ENCODE assay signal across 18 cellular contexts in genomic region chr3:49712631-49713317, GRCh38. TPM values are rescaled to one million over a fixed set of nuclear protein-coding genes. Genes with fewer than 3 reads are reported as not detected.
A peak's percentile ranks its signal among the peaks of the same experiment; 100 is the strongest.
DNase-seq lines count a peak whose midpoint lies in the region; ATAC-seq and TF ChIP-seq lines count a peak whose summit lies in the region.
"Had no signal": no experiment of that assay in that cellular context is flagged by ENCODE, and none has a peak within 500 bp of the region (broad histone marks: within the 10 kb centered on the region; RNA-seq: fewer than 3 reads in every experiment).

No MANE protein-coding gene starts in this region.

- H3K4me2 ChIP-seq in HCT116 (ENCODE audit: low read length) = no peak overlapping the region

- H3K27me3 Mint-ChIP-seq in activated naive CD4-positive, alpha-beta T cell treated with anti-CD3 and anti-CD28 coated beads, Interleukin-2, amount 10 ng/mL, durations not matched to agents 7 days and 5 days = no peaks in the 10 kb centered on the region
- no peaks in the 10 kb centered on the region for H3K27me3 Mint-ChIP-seq in activated naive CD4-positive, alpha-beta T cell treated with anti-CD3 and anti-CD28 coated beads for 36 hours (ENCODE audit: low read depth)
- no peaks in the 10 kb centered on the region for H3K27me3 Mint-ChIP-seq in stimulated activated naive B cell treated with anti-CD40 and anti-IgM and Interleukin-4, amounts not matched to agents 10 μg/mL and 1 μg/mL and 100 μg/mL, for 72 hours
- H3K27me3 Mint-ChIP-seq in MCF 10A (ENCODE audit: insufficient read depth, unreplicated experiment) = no peaks in the 10 kb centered on the region
- H3K27me3 Mint-ChIP-seq in Calu3 (ENCODE audit: unreplicated experiment) = no peaks in the 10 kb centered on the region
- H3K27me3 Mint-ChIP-seq: effector memory CD8-positive, alpha-beta T cell had no signal

- BruUV-seq in HCT116 (replicated peaks; lab: Mats Ljungman, UMichigan) (no TSS peak), MCF 10A (replicated peaks; lab: Mats Ljungman, UMichigan) (no TSS peak), Calu3 (replicated peaks; lab: Mats Ljungman, UMichigan) (no TSS peak)

- no peak for TF ChIP-seq POLR2A in HCT116 (IDR thresholded peaks at IDR 0.05; ENCODE audit: borderline replicate concordance, extremely low read depth, insufficient read depth, insufficient read length)

- H3K4me1 Mint-ChIP-seq in activated naive CD4-positive, alpha-beta T cell treated with anti-CD3 and anti-CD28 coated beads, Interleukin-2, amount 10 ng/mL, durations not matched to agents 7 days and 5 days = peaks cover 27% of the 10 kb centered on the region
- H3K4me1 Mint-ChIP-seq in activated naive CD4-positive, alpha-beta T cell treated with anti-CD3 and anti-CD28 coated beads for 36 hours (ENCODE audit: low read depth) = no peaks in the 10 kb centered on the region
- peaks cover 3 to 7% of the 10 kb centered on the region in 2 donors for H3K4me1 Mint-ChIP-seq in stimulated activated naive B cell treated with anti-CD40 and anti-IgM and Interleukin-4, amounts not matched to agents 10 μg/mL and 1 μg/mL and 100 μg/mL, for 72 hours
- H3K4me1 Mint-ChIP-seq in MCF 10A (ENCODE audit: insufficient read depth, unreplicated experiment) (peaks cover 2% of the 10 kb centered on the region), Calu3 (ENCODE audit: low read depth, unreplicated experiment) (no peaks in the 10 kb centered on the region)

- TF ChIP-seq CTCF in HCT116 (IDR thresholded peaks at IDR 0.05 in 2 of 3, conservative IDR thresholded peaks at IDR 0.05 in 1 of 3; ENCODE audit: borderline replicate concordance in 1 of 3, insufficient read depth in 1 of 3, low read depth in 2 of 3, low read length in 2 of 3) (no peak), brain microvascular endothelial cell (IDR thresholded peaks at IDR 0.05; ENCODE audit: low read depth, low read length, missing control alignments) (peak; percentile 9), MCF 10A (IDR thresholded peaks at IDR 0.05; ENCODE audit: unreplicated experiment) (no peak), Calu3 (IDR thresholded peaks at IDR 0.05; ENCODE audit: unreplicated experiment) (no peak)

- peaks cover under 1% of the 10 kb centered on the region for H3K36me3 Mint-ChIP-seq in activated naive CD4-positive, alpha-beta T cell treated with anti-CD3 and anti-CD28 coated beads, Interleukin-2, amount 10 ng/mL, durations not matched to agents 7 days and 5 days
- no peaks in the 10 kb centered on the region for H3K36me3 Mint-ChIP-seq in activated naive CD4-positive, alpha-beta T cell treated with anti-CD3 and anti-CD28 coated beads for 36 hours (ENCODE audit: low read depth)
- H3K36me3 Mint-ChIP-seq in stimulated activated naive B cell treated with anti-CD40 and anti-IgM and Interleukin-4, amounts not matched to agents 10 μg/mL and 1 μg/mL and 100 μg/mL, for 72 hours = peaks cover 32 to 34% of the 10 kb centered on the region in 2 donors
- H3K36me3 Mint-ChIP-seq in MCF 10A (ENCODE audit: insufficient read depth, unreplicated experiment) (peaks cover 14% of the 10 kb centered on the region), Calu3 (ENCODE audit: insufficient read depth, unreplicated experiment) (peaks cover 24% of the 10 kb centered on the region)

- POLR2A ChIA-PET in HCT116 (lab: Charles Lee) (no interaction called here), MCF 10A (lab: Yijun Ruan, JAX) (interaction anchor here (0.7 to 2.5 kb wide), 2 partner anchors 11 to 162 kb away, joined by 3 to 10 read pairs; partner anchors contain the start of gene GMPPB)

- H3K4me1 ChIP-seq in HCT116 (ENCODE audit: control insufficient read depth in 1 of 2, insufficient read depth in 2 of 2, low read length in 2 of 2) = no peaks in the 10 kb centered on the region
- H3K4me1 ChIP-seq: Peyer's patch had no signal

- CTCF ChIA-PET in activated naive CD4-positive, alpha-beta T cell treated with anti-CD3 and anti-CD28 coated beads, Interleukin-2, amount 10 ng/mL, durations not matched to agents 7 days and 5 days (lab: Charles Lee) = interaction anchor here (0.5 to 1.4 kb wide), 3 partner anchors 11 to 175 kb away, joined by 3 to 8 read pairs (median 3); no protein-coding TSS in a partner anchor
- CTCF ChIA-PET in activated naive CD4-positive, alpha-beta T cell treated with anti-CD3 and anti-CD28 coated beads for 36 hours (lab: Charles Lee) = interaction anchor here (0.8 to 1.1 kb wide), 2 partner anchors 12 to 173 kb away, joined by 3 to 4 read pairs; no protein-coding TSS in a partner anchor
- CTCF ChIA-PET in HCT116 (lab: Charles Lee) (interaction anchor here (0.7 kb wide), 1 partner anchor 11 kb away, joined by 3 read pairs; no protein-coding TSS in a partner anchor), MCF 10A (lab: Yijun Ruan, JAX) (interaction anchor here (0.9 kb wide), 1 partner anchor 11 kb away, joined by 4 read pairs; no protein-coding TSS in a partner anchor), Calu3 (lab: Charles Lee) (no interaction called here)

- no peak overlapping the region for H3K4me3 Mint-ChIP-seq in activated naive CD4-positive, alpha-beta T cell treated with anti-CD3 and anti-CD28 coated beads, Interleukin-2, amount 10 ng/mL, durations not matched to agents 7 days and 5 days
- H3K4me3 Mint-ChIP-seq in activated naive CD4-positive, alpha-beta T cell treated with anti-CD3 and anti-CD28 coated beads for 36 hours = no peak overlapping the region
- no peak overlapping the region for H3K4me3 Mint-ChIP-seq in stimulated activated naive B cell treated with anti-CD40 and anti-IgM and Interleukin-4, amounts not matched to agents 10 μg/mL and 1 μg/mL and 100 μg/mL, for 72 hours
- H3K4me3 Mint-ChIP-seq in MCF 10A (ENCODE audit: unreplicated experiment) (no peak overlapping the region), Calu3 (ENCODE audit: low read depth, unreplicated experiment) (no peak overlapping the region)
- H3K4me3 Mint-ChIP-seq: effector memory CD8-positive, alpha-beta T cell had no signal

- H3K27ac Mint-ChIP-seq in activated naive CD4-positive, alpha-beta T cell treated with anti-CD3 and anti-CD28 coated beads, Interleukin-2, amount 10 ng/mL, durations not matched to agents 7 days and 5 days = peak overlapping the region; percentile 52
- H3K27ac Mint-ChIP-seq in activated naive CD4-positive, alpha-beta T cell treated with anti-CD3 and anti-CD28 coated beads for 36 hours = no peak overlapping the region
- H3K27ac Mint-ChIP-seq in stimulated activated naive B cell treated with anti-CD40 and anti-IgM and Interleukin-4, amounts not matched to agents 10 μg/mL and 1 μg/mL and 100 μg/mL, for 72 hours = no peak overlapping the region
- H3K27ac Mint-ChIP-seq in MCF 10A (ENCODE audit: low read depth, unreplicated experiment) (no peak overlapping the region), Calu3 (ENCODE audit: unreplicated experiment) (no peak overlapping the region)

- TF ChIP-seq RAD21 in HCT116 (IDR thresholded peaks at IDR 0.05; ENCODE audit: low read depth) = no peak

- H3K27ac ChIP-seq in HCT116 (ENCODE audit: low read depth, low read length) = no peak overlapping the region
- no peak overlapping the region for H3K27ac ChIP-seq in brain microvascular endothelial cell
- H3K27ac ChIP-seq: neutrophil, Peyer's patch, SK-N-MC, thoracic aorta had no signal

- no peaks in the 10 kb centered on the region for H3K9me2 ChIP-seq in HCT116 (ENCODE audit: insufficient read depth)

- no peaks in the 10 kb centered on the region for H4K20me1 ChIP-seq in HCT116 (ENCODE audit: insufficient read depth)

- no peaks in the 10 kb centered on the region for H3K9me3 Mint-ChIP-seq in activated naive CD4-positive, alpha-beta T cell treated with anti-CD3 and anti-CD28 coated beads, Interleukin-2, amount 10 ng/mL, durations not matched to agents 7 days and 5 days
- H3K9me3 Mint-ChIP-seq in activated naive CD4-positive, alpha-beta T cell treated with anti-CD3 and anti-CD28 coated beads for 36 hours = no peaks in the 10 kb centered on the region
- H3K9me3 Mint-ChIP-seq in stimulated activated naive B cell treated with anti-CD40 and anti-IgM and Interleukin-4, amounts not matched to agents 10 μg/mL and 1 μg/mL and 100 μg/mL, for 72 hours = no peaks in the 10 kb centered on the region
- H3K9me3 Mint-ChIP-seq in MCF 10A (ENCODE audit: unreplicated experiment) (no peaks in the 10 kb centered on the region), Calu3 (ENCODE audit: low read depth, unreplicated experiment) (no peaks in the 10 kb centered on the region)
- H3K9me3 Mint-ChIP-seq: effector memory CD8-positive, alpha-beta T cell had no signal

- no peak overlapping the region for H2AFZ ChIP-seq in HCT116 (ENCODE audit: low read depth, low read length, poor library complexity, severe bottlenecking)

- no peaks in the 10 kb centered on the region for H3K9me3 ChIP-seq in HCT116 (ENCODE audit: control insufficient read depth in 1 of 2, insufficient read depth in 1 of 2, low read depth in 1 of 2, low read length in 2 of 2)
- H3K9me3 ChIP-seq: mucosa of descending colon, neutrophil, Peyer's patch, thoracic aorta had no signal

- in situ Hi-C loops in brain microvascular endothelial cell (cut with HindIII; ENCODE audit: low pct_ligation_motif_present, low sequenced_read_pairs) = no loop called here

- H3K4me3 ChIP-seq in HCT116 (replicated peaks in 1 of 2; ENCODE audit: low read depth in 1 of 2, low read length in 2 of 2) (no peak overlapping the region), brain microvascular endothelial cell (ENCODE audit: low read depth, low read length) (no peak overlapping the region)
- H3K4me3 ChIP-seq: mucosa of descending colon, Peyer's patch, SK-N-MC, thoracic aorta had no signal

- ATAC-seq in HCT116 (no peak), HG02588 (IDR thresholded peaks at IDR 0.05; ENCODE audit: unreplicated experiment) (no peak)
- ATAC-seq in stimulated activated naive B cell treated with anti-CD40 and anti-IgM and Interleukin-4, amounts not matched to agents 10 μg/mL and 1 μg/mL and 100 μg/mL, for 72 hours (replicated peaks) = peak; percentile 52 to 57
- ATAC-seq: effector memory CD8-positive, alpha-beta T cell; mucosa of descending colon had no signal

- no peaks in the 10 kb centered on the region for H3K27me3 ChIP-seq in HCT116 (ENCODE audit: insufficient read depth, low read length)
- H3K27me3 ChIP-seq in brain microvascular endothelial cell (replicated peaks) = no peaks in the 10 kb centered on the region
- H3K27me3 ChIP-seq: neutrophil, Peyer's patch had no signal

- intact Hi-C loops in activated naive CD4-positive, alpha-beta T cell treated with anti-CD3 and anti-CD28 coated beads for 36 hours (cut with micrococcal nuclease) = no loop called here
- intact Hi-C loops in HCT116 (cut with micrococcal nuclease) (no loop called here), MCF 10A (cut with micrococcal nuclease) (no loop called here), Calu3 (cut with micrococcal nuclease; ENCODE audit: unreplicated experiment) (no loop called here)

- RAD21 ChIA-PET in HCT116 (lab: Charles Lee; ENCODE audit: low non-redundant PET in 1 of 2, low total read pairs in 2 of 2, uncharacterized antibody in 2 of 2, unreplicated experiment in 2 of 2) = no interaction called here

- no peak overlapping the region for H3K9ac ChIP-seq in HCT116 (ENCODE audit: low read length)

- peak; percentile 38 for DNase-seq in activated naive CD4-positive, alpha-beta T cell treated with anti-CD3 and anti-CD28 coated beads, Interleukin-2, amount 10 ng/mL, durations not matched to agents 7 days and 5 days
- no peak for DNase-seq in activated naive CD4-positive, alpha-beta T cell treated with anti-CD3 and anti-CD28 coated beads for 36 hours
- no peak for DNase-seq in HCT116 (ENCODE audit: low read depth, low spot score)
- no peak for DNase-seq in brain microvascular endothelial cell
- no peak for DNase-seq in stimulated activated naive B cell treated with anti-CD40 and anti-IgM and Interleukin-4, amounts not matched to agents 10 μg/mL and 1 μg/mL and 100 μg/mL, for 72 hours
- no peak for DNase-seq in MCF 10A (ENCODE audit: unreplicated experiment)
- no peak for DNase-seq in Calu3
- DNase-seq: anterior cingulate cortex; COR-L47; effector memory CD8-positive, alpha-beta T cell; mucosa of descending colon; NCI-H2227 treated with DMSO at 0.1 percent for 48 hours; NCI-H82 had no signal

- H3K36me3 ChIP-seq in HCT116 (ENCODE audit: control insufficient read depth in 1 of 2, insufficient read depth in 2 of 2, low read length in 2 of 2) (no peaks in the 10 kb centered on the region; a peak in 2 of 4 replicates), brain microvascular endothelial cell (replicated peaks) (no peaks in the 10 kb centered on the region)

- no peaks in the 10 kb centered on the region for H3K79me2 ChIP-seq in HCT116 (ENCODE audit: insufficient read depth, low read length)

RNA-seq across cellular contexts. Expression of gene AMIGO3, which starts 6.7 kb away (rescaled TPM):
- not detected for total RNA-seq in activated naive CD4-positive, alpha-beta T cell treated with anti-CD3 and anti-CD28 coated beads for 36 hours
- 0.32 TPM for total RNA-seq in HCT116 (2021; ENCODE audit: unreplicated experiment)
- 1.1 and 1.3 TPM in 2 replicates for polyA plus RNA-seq in HCT116 (2012)
- total RNA-seq in MCF 10A (2022) = 0.79 TPM in 1 of 2 replicates, not detected in the other
- total RNA-seq in Calu3 (2022) = 0.49 and 0.73 TPM in 2 replicates
- total RNA-seq: mucosa of descending colon had no signal

RNA-seq across cellular contexts. Expression of gene GMPPB, which starts 11.0 kb away (rescaled TPM):
- total RNA-seq in activated naive CD4-positive, alpha-beta T cell treated with anti-CD3 and anti-CD28 coated beads for 36 hours = 10 to 100 TPM; 25.6 to 27.4 TPM
- total RNA-seq in HCT116 (2021; ENCODE audit: unreplicated experiment) (24.1 TPM), MCF 10A (2022) (84.3 and 88.1 TPM in 2 replicates), Calu3 (2022) (35.8 and 42.4 TPM in 2 replicates)
- polyA plus RNA-seq in HCT116 (2012) = 18.6 and 26.6 TPM in 2 replicates

RNA-seq across cellular contexts. Expression of gene RNF123, which starts 23.4 kb away (rescaled TPM):
- 10 to 100 TPM; 20.3 to 21.5 TPM for total RNA-seq in activated naive CD4-positive, alpha-beta T cell treated with anti-CD3 and anti-CD28 coated beads for 36 hours
- 71.9 TPM for total RNA-seq in HCT116 (2021; ENCODE audit: unreplicated experiment)
- polyA plus RNA-seq in HCT116 (2012) = 49.7 and 51.5 TPM in 2 replicates
- 47.8 and 48.6 TPM in 2 replicates for total RNA-seq in MCF 10A (2022)
- 38.6 and 52.5 TPM in 2 replicates for total RNA-seq in Calu3 (2022)

RNA-seq across cellular contexts. Expression of gene MST1, which starts 23.5 kb away (rescaled TPM):
- 10 to 100 TPM; 10.7 to 13.1 TPM for total RNA-seq in activated naive CD4-positive, alpha-beta T cell treated with anti-CD3 and anti-CD28 coated beads for 36 hours
- total RNA-seq in HCT116 (2021; ENCODE audit: unreplicated experiment) (15.4 TPM), MCF 10A (2022) (16.3 and 18.2 TPM in 2 replicates), Calu3 (2022) (8.0 and 10.5 TPM in 2 replicates)
- polyA plus RNA-seq in HCT116 (2012) = 11.6 and 11.8 TPM in 2 replicates

RNA-seq across cellular contexts. Expression of gene APEH, which starts 38.6 kb away (rescaled TPM):
- total RNA-seq in activated naive CD4-positive, alpha-beta T cell treated with anti-CD3 and anti-CD28 coated beads for 36 hours = 100 to 1,000 TPM; 120 to 122 TPM
- 246 TPM for total RNA-seq in HCT116 (2021; ENCODE audit: unreplicated experiment)
- 185 and 207 TPM in 2 replicates for polyA plus RNA-seq in HCT116 (2012)
- total RNA-seq in MCF 10A (2022) = 95.8 and 127 TPM in 2 replicates
- 187 and 207 TPM in 2 replicates for total RNA-seq in Calu3 (2022)

Comparison
In these comparisons a context has a peak if more than half of its experiments do, and no peak if none do; other contexts are left out.
1. ATAC-seq: peak in stimulated activated naive B cell treated with anti-CD40 and anti-IgM and Interleukin-4, amounts not matched to agents 10 μg/mL and 1 μg/mL and 100 μg/mL, for 72 hours (2 of 2); none in HCT116 (single experiment) and HG02588 (single experiment).